ENCODE assay signal across 2 cellular contexts in the genomic region with DNA sequence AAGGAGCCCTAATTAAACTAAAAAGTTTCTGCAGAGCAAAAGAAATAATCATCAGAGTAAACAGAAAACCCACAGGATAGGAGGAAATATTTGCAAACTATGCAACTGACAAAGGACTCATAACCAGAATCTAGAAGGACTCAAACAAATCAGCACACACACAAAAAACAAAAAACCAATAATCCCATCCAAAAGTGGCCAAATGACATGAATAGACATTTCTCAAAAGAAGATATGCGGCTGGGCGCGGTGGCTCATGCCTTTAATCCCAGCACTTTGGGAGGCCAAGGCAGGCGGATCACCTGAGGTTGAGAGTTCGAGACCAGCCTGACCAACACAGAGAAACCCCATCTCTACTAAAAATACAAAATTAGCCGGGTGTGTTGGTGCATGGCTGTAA. TPM values are rescaled to one million over a fixed set of nuclear protein-coding genes. Genes with fewer than 3 reads are reported as not detected.
"Had no signal": no experiment of that assay in that cellular context is flagged by ENCODE, and none has a peak within 500 bp of the region (broad histone marks: within the 10 kb centered on the region; RNA-seq: fewer than 3 reads in every experiment).

No MANE protein-coding gene starts in this region.

RNA-seq across cellular contexts. Expression of a gene that starts 8.1 kb away (rescaled TPM):
- total RNA-seq: esophagus muscularis mucosa, psoas muscle had no signal
- polyA plus RNA-seq: psoas muscle had no signal
